In the genomic region with DNA sequence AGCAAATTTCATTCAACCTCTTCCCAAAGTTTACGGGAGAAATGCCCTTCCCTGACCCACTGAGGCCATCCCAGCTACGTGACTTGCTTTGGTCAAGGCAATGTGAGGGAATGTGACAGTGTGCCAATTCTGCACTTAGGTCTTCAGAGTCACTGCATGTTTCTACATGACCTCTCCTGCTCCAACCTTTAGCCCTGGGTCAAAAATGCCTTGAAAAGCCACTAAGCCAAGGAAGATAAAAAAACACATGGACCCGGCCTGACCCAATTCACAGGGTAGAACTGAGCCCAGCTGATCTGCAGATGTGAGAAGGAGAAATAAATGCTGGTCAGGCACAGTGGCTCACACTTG, we compare ENCODE assay signal across 25 cellular contexts. TPM values are rescaled to one million over a fixed set of nuclear protein-coding genes. Genes with fewer than 3 reads are reported as not detected.
DNase-seq lines count a peak whose midpoint lies in the region; ATAC-seq, FAIRE-seq and TF ChIP-seq lines count a peak whose summit lies in the region.
"Had no signal": no experiment of that assay in that cellular context is flagged by ENCODE, and none has a peak within 500 bp of the region (broad histone marks: within the 10 kb centered on the region; RNA-seq: fewer than 3 reads in every experiment).

No MANE protein-coding gene starts in this region.

- no peak overlapping the region for H4K91ac ChIP-seq in H1 (replicated peaks; ENCODE audit: insufficient read length, low read length)

- CTCF ChIA-PET in H1 (lab: Charles Lee; ENCODE audit: partially characterized antibody), result interaction anchor here (0.6 to 3.0 kb wide), 5 partner anchors 28 to 108 kb away, joined by 3 to 13 read pairs (median 4); no protein-coding TSS in a partner anchor

- peak overlapping the region; percentile 28 for H3K4me3 Mint-ChIP-seq in neural progenitor cell
- H3K4me3 Mint-ChIP-seq: CD4-positive, CD25-positive, alpha-beta regulatory T cell; CD8-positive, alpha-beta memory T cell; H9 had no signal

- H3K36me3 ChIP-seq in H1 (ENCODE audit: control insufficient read depth in 2 of 4, insufficient read depth in 4 of 4, low read length in 3 of 4) (no peaks in the 10 kb centered on the region), right lobe of liver (no peaks in the 10 kb centered on the region), neural progenitor cell (no peaks in the 10 kb centered on the region)
- H3K36me3 ChIP-seq: BE2C had no signal

- intact Hi-C loops in right lobe of liver (cut with DNase I), result no loop called here

- no peak overlapping the region for H3K9ac ChIP-seq in H1 (replicated peaks in 1 of 4; ENCODE audit: extremely low read depth in 1 of 4, low read depth in 3 of 4, low read length in 3 of 4)
- H3K9ac ChIP-seq in neural progenitor cell, result no peak overlapping the region

- no peak overlapping the region for H2BK12ac ChIP-seq in H1 (ENCODE audit: low read depth, low read length)

- H2BK5ac ChIP-seq in H1 (ENCODE audit: low read depth, low read length), result no peak overlapping the region

- H3K4me3 ChIP-seq in H1 (ENCODE audit: extremely low read depth in 1 of 4, insufficient read depth in 2 of 4, low read depth in 3 of 4, low read length in 4 of 4) (no peak overlapping the region), right lobe of liver (no peak overlapping the region), neural progenitor cell (no peak overlapping the region)
- H3K4me3 ChIP-seq: K562 had no signal

- H3K18ac ChIP-seq in H1 (ENCODE audit: extremely low read depth, low read length), result no peak overlapping the region

- H3K23me2 ChIP-seq in H1 (ENCODE audit: low read depth, low read length), result no peaks in the 10 kb centered on the region

- H3K4me1 Mint-ChIP-seq in neural progenitor cell, result peaks cover 34% of the 10 kb centered on the region
- H3K4me1 Mint-ChIP-seq: CD4-positive, CD25-positive, alpha-beta regulatory T cell; CD8-positive, alpha-beta memory T cell had no signal

- peak overlapping the region; percentile 72 for H2BK120ac ChIP-seq in H1 (replicated peaks; ENCODE audit: low read depth, low read length)

- no peaks in the 10 kb centered on the region for H3K79me1 ChIP-seq in H1 (ENCODE audit: low read depth, low read length)

- H2BK20ac ChIP-seq in H1 (ENCODE audit: low read length), result no peak overlapping the region

- POLR2A ChIA-PET in H1 (lab: Charles Lee; ENCODE audit: partially characterized antibody), result interaction anchor here (1.0 kb wide), 1 partner anchor 30 kb away, joined by 3 read pairs; a partner anchor contains a TSS

- peaks cover 35% of the 10 kb centered on the region for H3F3A ChIP-seq in neural progenitor cell (ENCODE audit: low read depth)

- H3K9me3 ChIP-seq in H1 (ENCODE audit: insufficient read depth in 2 of 2, low read depth in 1 of 2, low read length in 1 of 2) (peaks cover 3 to 11% of the 10 kb centered on the region in 2 experiments; a peak in 3 of 4 replicates), right lobe of liver (no peaks in the 10 kb centered on the region), neural progenitor cell (ENCODE audit: low read depth) (no peaks in the 10 kb centered on the region)
- H3K9me3 ChIP-seq: BE2C had no signal

- H2BK15ac ChIP-seq in H1 (ENCODE audit: low read length), result no peak overlapping the region; the same call in 1 of the 2 replicates

- TF ChIP-seq CTCF in H1 (IDR thresholded peaks at IDR 0.05; ENCODE audit: control extremely low read depth in 1 of 3, insufficient read depth in 1 of 3, low read depth in 1 of 3, low read length in 3 of 3) (no peak), right lobe of liver (IDR thresholded peaks at IDR 0.05) (no peak), neural progenitor cell (IDR thresholded peaks at IDR 0.05) (no peak)

- no peak for DNase-seq in H1 (ENCODE audit: low read depth in 1 of 2, low spot score in 2 of 2)
- peak in 2 of 3 donors; percentile 27 to 77 for DNase-seq in right lobe of liver
- no peak for DNase-seq in neural progenitor cell (ENCODE audit: low spot score)
- no peak for DNase-seq in T-helper 2 cell
- DNase-seq: BE2C; C1 segment of cervical spinal cord; CD4-positive, CD25-positive, alpha-beta regulatory T cell; CD8-positive, alpha-beta memory T cell; COR-L47; DMS 273 treated with DMSO at 0.1 percent for 48 hours; DMS53; DND-41; EL; GOT3; H9; IMR-90 had no signal

- no peak for FAIRE-seq in H1 (lab: Jason Lieb, UNC)
- FAIRE-seq: GM12891, GM18507, K562 had no signal

- H3K27ac ChIP-seq in H1 (ENCODE audit: low read depth, low read length) (no peak overlapping the region), right lobe of liver (peak overlapping the region in 1 of 3 donors; percentile 73), neural progenitor cell (no peak overlapping the region)

- TF ChIP-seq POLR2A in H1 (IDR thresholded peaks at IDR 0.05; ENCODE audit: control extremely low read depth in 1 of 2, low read depth in 2 of 2, low read length in 2 of 2), result no peak
- no peak for TF ChIP-seq POLR2A in right lobe of liver (IDR thresholded peaks at IDR 0.05)

- H4K5ac ChIP-seq in H1 (ENCODE audit: insufficient read length, low read depth, low read length), result no peak overlapping the region

- H3K23ac ChIP-seq in H1 (ENCODE audit: insufficient read length), result no peak overlapping the region

- H3K14ac ChIP-seq in H1 (ENCODE audit: insufficient read length), result no peak overlapping the region

- H3K79me2 ChIP-seq in H1 (ENCODE audit: control insufficient read depth in 1 of 2, insufficient read depth in 2 of 2, low read length in 2 of 2) (no peaks in the 10 kb centered on the region), neural progenitor cell (ENCODE audit: low read depth) (no peaks in the 10 kb centered on the region)

- peaks cover 24% of the 10 kb centered on the region for H3K27me3 Mint-ChIP-seq in neural progenitor cell (ENCODE audit: insufficient read depth, low read depth)

- no peak for TF ChIP-seq RAD21 in H1 (IDR thresholded peaks at IDR 0.05 in 1 of 2, conservative IDR thresholded peaks at IDR 0.05 in 1 of 2; ENCODE audit: low read depth in 2 of 2, low read length in 2 of 2)

- H3K9me3 Mint-ChIP-seq in neural progenitor cell, result peaks cover 4% of the 10 kb centered on the region

- H3K4me1 ChIP-seq in H1 (replicated peaks in 1 of 4; ENCODE audit: control insufficient read depth in 3 of 4, insufficient read depth in 4 of 4, low read length in 3 of 4), result peaks cover 0 to 7% (median 0%) of the 10 kb centered on the region in 4 experiments; a peak in 2 of 7 replicates
- peaks cover 0 to 30% (median 14%) of the 10 kb centered on the region in 4 donors for H3K4me1 ChIP-seq in right lobe of liver
- H3K4me1 ChIP-seq in neural progenitor cell, result peaks cover 23% of the 10 kb centered on the region
- H3K4me1 ChIP-seq: BE2C had no signal

- WGBS in H1 (ENCODE audit: extremely low coverage in 1 of 2, insufficient coverage in 1 of 2, insufficient read length in 1 of 2, insufficient replicate concordance in 2 of 2, low coverage in 1 of 2, low lambda C conversion rate in 2 of 2, missing lambda C conversion rate in 1 of 2), 2 experiments, result 87% methylated on average over 3 of the region's 3 CpGs; no CpG with 5 or more reads in 1 of the 2 experiments
- WGBS in right lobe of liver (ENCODE audit: insufficient coverage, low coverage, low lambda C conversion rate, missing lambda C conversion rate), result 12% methylated on average over 3 of the region's 3 CpGs

- H2AFZ ChIP-seq in H1 (ENCODE audit: low read length), result no peak overlapping the region
- no peak overlapping the region for H2AFZ ChIP-seq in neural progenitor cell (replicated peaks)

- no peak overlapping the region for H4K8ac ChIP-seq in H1 (ENCODE audit: extremely low read depth, insufficient read depth, low read length)

- peak overlapping the region; percentile 68 for H3K27ac Mint-ChIP-seq in neural progenitor cell
- H3K27ac Mint-ChIP-seq: CD4-positive, CD25-positive, alpha-beta regulatory T cell; CD8-positive, alpha-beta memory T cell; H9 had no signal

- ATAC-seq in right lobe of liver, result peak; percentile 55 to 79 (median 70)
- no peak for ATAC-seq in HG02623 (IDR thresholded peaks at IDR 0.05; ENCODE audit: unreplicated experiment)
- no peak for ATAC-seq in GM19324 (IDR thresholded peaks at IDR 0.05; ENCODE audit: low FRiP score, unreplicated experiment)
- no peak for ATAC-seq in GM18858 (IDR thresholded peaks at IDR 0.05; ENCODE audit: unreplicated experiment)
- ATAC-seq: K562 had no signal

- H3K27me3 ChIP-seq in H1 (replicated peaks in 1 of 4; ENCODE audit: control insufficient read depth in 3 of 4, extremely low read depth in 1 of 4, insufficient read depth in 3 of 4, low read length in 3 of 4) (no peaks in the 10 kb centered on the region; a peak in 1 of 7 replicates), right lobe of liver (no peaks in the 10 kb centered on the region), neural progenitor cell (peaks cover 40% of the 10 kb centered on the region)

- H3K4me2 ChIP-seq in H1 (ENCODE audit: insufficient read depth in 1 of 2, low read depth in 2 of 2, low read length in 2 of 2) (no peak overlapping the region), neural progenitor cell (no peak overlapping the region)

- no peaks in the 10 kb centered on the region for H3K36me3 Mint-ChIP-seq in neural progenitor cell
- H3K36me3 Mint-ChIP-seq: CD4-positive, CD25-positive, alpha-beta regulatory T cell had no signal

- no peak overlapping the region for H3K4ac ChIP-seq in H1 (replicated peaks; ENCODE audit: insufficient read length, low read depth, low read length)

- no peak for TF ChIP-seq EP300 in H1 (IDR thresholded peaks at IDR 0.05; ENCODE audit: borderline replicate concordance in 1 of 2, low read depth in 2 of 2, low read length in 2 of 2)

- H2AK5ac ChIP-seq in H1 (ENCODE audit: low read depth, low read length), result no peak overlapping the region

- H3K56ac ChIP-seq in H1 (replicated peaks; ENCODE audit: insufficient read length, low read depth, low read length), result no peak overlapping the region

- H4K20me1 ChIP-seq in H1 (replicated peaks in 1 of 2; ENCODE audit: control insufficient read depth in 1 of 2, insufficient read depth in 2 of 2, low read length in 2 of 2) (peaks cover 1 to 2% of the 10 kb centered on the region in 2 experiments), neural progenitor cell (ENCODE audit: low read depth) (no peaks in the 10 kb centered on the region)

TF ChIP-seq in H1, 55 proteins besides CTCF, POLR2A, EP300 and RAD21 (continues in another document):
- no peak for TF ChIP-seq CBX8 (IDR thresholded peaks at IDR 0.05; ENCODE audit: borderline replicate concordance, low read depth, low read length)
- no peak for TF ChIP-seq TAF1 (IDR thresholded peaks at IDR 0.05; ENCODE audit: low read depth, low read length)
- no peak for TF ChIP-seq JUN (IDR thresholded peaks at IDR 0.05; ENCODE audit: low read depth, low read length)

RNA-seq across cellular contexts. Expression of a gene that starts 30.0 kb away (rescaled TPM):
- not detected in 2 replicates for total RNA-seq in H1 (2021; fragmentation: NEBNext Ultra II Directional; extraction: Animal tissue kit (Norgen Biotek cat#: 25700))
- polyA plus RNA-seq in H1 (2011; rRNA removed), result not detected in 2 replicates
- not detected for polyA plus RNA-seq in H1 (2011; cell fraction: cytosol; rRNA removed)
- not detected for polyA plus RNA-seq in H1 (2011; cell fraction: nucleus; rRNA removed)
- not detected in 4 replicates for polyA plus RNA-seq in H1 (2012, experiment 1 of 2)
- polyA plus RNA-seq in H1 (2012, experiment 2 of 2), result not detected
- not detected for polyA plus RNA-seq in H1 (2013, experiment 1 of 2)
- polyA plus RNA-seq in H1 (2013, experiment 2 of 2), result not detected
- polyA minus RNA-seq in H1 (2011; rRNA and poly(A)+ RNA removed), result not detected in 2 replicates
- not detected for polyA minus RNA-seq in H1 (2011; cell fraction: cytosol; rRNA and poly(A)+ RNA removed)
- not detected for polyA minus RNA-seq in H1 (2011; cell fraction: nucleus; rRNA and poly(A)+ RNA removed)
- total RNA-seq in right lobe of liver (not detected), neural progenitor cell (ENCODE audit: low replicate concordance) (not detected in 2 replicates)
- total RNA-seq: A172; CD4-positive, CD25-positive, alpha-beta regulatory T cell; CD8-positive, alpha-beta memory T cell; G401; H9; HT-29; IMR-90; K562 had no signal
- polyA plus RNA-seq: CD4-positive, CD25-positive, alpha-beta regulatory T cell; CD8-positive, alpha-beta memory T cell; IMR-90; K562 had no signal

Comparison
In these comparisons a context has a peak if more than half of its experiments do, and no peak if none do; other contexts are left out.
1. DNase-seq: peak in right lobe of liver (2 of 3); none in H1 (0 of 2), neural progenitor cell (single experiment) and T-helper 2 cell (0 of 5).
2. ATAC-seq: peak in right lobe of liver (4 of 4); none in HG02623 (single experiment), GM19324 (single experiment) and GM18858 (single experiment).